ENCODE assay signal across 21 cellular contexts in the genomic region with DNA sequence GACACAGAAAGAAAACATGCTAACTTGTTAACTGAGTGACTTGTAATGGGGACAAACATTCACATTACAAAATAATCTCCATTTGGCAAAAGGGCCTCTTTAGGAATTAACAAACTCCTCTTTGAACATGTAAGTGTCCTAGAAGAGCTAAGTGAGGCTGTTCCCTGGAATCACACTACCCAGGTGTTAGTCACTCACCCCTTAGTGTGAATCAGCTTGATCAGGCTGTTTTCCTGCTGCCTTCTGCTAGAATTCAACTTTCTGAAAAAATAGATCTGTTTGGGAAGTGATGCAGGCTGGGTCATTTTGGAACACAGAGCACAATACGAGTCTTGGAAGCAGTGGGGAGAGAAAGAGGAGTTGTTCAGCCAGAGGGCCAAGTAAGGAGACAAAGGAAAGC. TPM values are rescaled to one million over a fixed set of nuclear protein-coding genes. Genes with fewer than 3 reads are reported as not detected.
DNase-seq lines count a peak whose midpoint lies in the region; ATAC-seq, FAIRE-seq and TF ChIP-seq lines count a peak whose summit lies in the region.
"Had no signal": no experiment of that assay in that cellular context is flagged by ENCODE, and none has a peak within 500 bp of the region (broad histone marks: within the 10 kb centered on the region; RNA-seq: fewer than 3 reads in every experiment).

No MANE protein-coding gene starts in this region.

- no peaks in the 10 kb centered on the region for H4K20me1 ChIP-seq in osteoblast (ENCODE audit: insufficient read depth, low read length)

- H3K4me3 ChIP-seq in AG10803 (ENCODE audit: low read length): no peak overlapping the region
- H3K4me3 ChIP-seq in epithelial cell of esophagus (ENCODE audit: low read length): no peak overlapping the region
- H3K4me3 ChIP-seq in osteoblast (ENCODE audit: insufficient read depth, low read length): no peak overlapping the region
- H3K4me3 ChIP-seq: colonic mucosa, HAP-1, heart left ventricle, MG63, neural progenitor cell had no signal

- ATAC-seq in HG02759 (IDR thresholded peaks at IDR 0.05; ENCODE audit: unreplicated experiment): no peak
- ATAC-seq: heart left ventricle had no signal

- no peaks in the 10 kb centered on the region for H3K9me3 ChIP-seq in osteoblast (ENCODE audit: low read depth, low read length)
- H3K9me3 ChIP-seq: colonic mucosa, HAP-1, heart left ventricle, MG63 had no signal

- H3K79me2 ChIP-seq in osteoblast (ENCODE audit: insufficient read depth, low read length): no peaks in the 10 kb centered on the region

- CTCF ChIA-PET in HEK293T (lab: Yijun Ruan, JAX): no interaction called here

- H3K27ac ChIP-seq in osteoblast (ENCODE audit: low read depth, low read length): no peak overlapping the region
- H3K27ac ChIP-seq: colonic mucosa, epithelial cell of prostate, heart left ventricle, neural progenitor cell had no signal

- H3K36me3 ChIP-seq in osteoblast (ENCODE audit: insufficient read depth, low read length): no peaks in the 10 kb centered on the region
- H3K36me3 ChIP-seq: colonic mucosa, HAP-1, heart left ventricle, MG63, neural progenitor cell had no signal

- H2AFZ ChIP-seq in osteoblast (ENCODE audit: low read length): peak overlapping the region; percentile 43
- H2AFZ ChIP-seq: neural progenitor cell had no signal

- peak; percentile 35 for DNase-seq in AG10803 (ENCODE audit: low read depth)
- DNase-seq in RCC 7860 (ENCODE audit: low spot score): peak; percentile 35
- peak; percentile 70 for DNase-seq in epithelial cell of esophagus (ENCODE audit: low read depth)
- DNase-seq in osteoblast (ENCODE audit: insufficient read length, low spot score, missing footprints): no peak
- DNase-seq in activated CD4-positive, alpha-beta T cell treated with anti-CD3 and anti-CD28 coated beads for 1 hour: no peak
- no peak for DNase-seq in NCI-H128 (lab: John Stamatoyannopoulos, UW; ENCODE audit: unreplicated experiment)
- no peak for DNase-seq in HEK293T (ENCODE audit: extremely low spot score)
- DNase-seq: activated effector memory CD4-positive, alpha-beta T cell treated with anti-CD3 and anti-CD28 coated beads, Interleukin-2, amount 50 U/mL, for 16 hours; amygdala; colonic mucosa; DND-41; heart left ventricle; MG63; NCI-H187 treated with DMSO at 0.1 percent for 48 hours; NCI-H446; SHP77 treated with DMSO at 0.1 percent for 48 hours had no signal

- POLR2A ChIA-PET in HEK293T (lab: Yijun Ruan, JAX): interaction anchor here (1.1 kb wide), 1 partner anchor 8 kb away, joined by 3 read pairs; no protein-coding TSS in a partner anchor

- no peak for FAIRE-seq in RCC 7860 (lab: Jason Lieb, UNC)
- FAIRE-seq: islet of Langerhans had no signal

- H3K4me1 ChIP-seq in osteoblast (ENCODE audit: insufficient read depth, low read length): peaks cover 7% of the 10 kb centered on the region
- H3K4me1 ChIP-seq: colonic mucosa, HAP-1, neural progenitor cell had no signal

- H3K27me3 ChIP-seq in osteoblast (ENCODE audit: insufficient read depth, low read length): no peaks in the 10 kb centered on the region
- H3K27me3 ChIP-seq: colonic mucosa, heart left ventricle, MG63 had no signal

- TF ChIP-seq CTCF in AG10803 (conservative IDR thresholded peaks at IDR 0.05; ENCODE audit: low read length): no peak
- TF ChIP-seq CTCF in epithelial cell of esophagus (IDR thresholded peaks at IDR 0.05; ENCODE audit: insufficient read depth, low read depth, low read length, missing control alignments): no peak
- no peak for TF ChIP-seq CTCF in osteoblast (IDR thresholded peaks at IDR 0.05; ENCODE audit: extremely low read depth, low read depth, low read length)

- H3K4me2 ChIP-seq in osteoblast (ENCODE audit: insufficient read depth, low read length): no peak overlapping the region
- H3K4me2 ChIP-seq: neural progenitor cell had no signal

TF ChIP-seq in HEK293T, 16 proteins besides CTCF, POLR2A, EP300 and RAD21:
- TF ChIP-seq HDGF (IDR thresholded peaks at IDR 0.05; ENCODE audit: borderline replicate concordance): no peak
- TF ChIP-seq BHLHE40 (IDR thresholded peaks at IDR 0.05; ENCODE audit: borderline replicate concordance): no peak
- no peak for TF ChIP-seq TARDBP (IDR thresholded peaks at IDR 0.05)
- TF ChIP-seq ARNT (IDR thresholded peaks at IDR 0.05): no peak
- TF ChIP-seq, protein P1, sequence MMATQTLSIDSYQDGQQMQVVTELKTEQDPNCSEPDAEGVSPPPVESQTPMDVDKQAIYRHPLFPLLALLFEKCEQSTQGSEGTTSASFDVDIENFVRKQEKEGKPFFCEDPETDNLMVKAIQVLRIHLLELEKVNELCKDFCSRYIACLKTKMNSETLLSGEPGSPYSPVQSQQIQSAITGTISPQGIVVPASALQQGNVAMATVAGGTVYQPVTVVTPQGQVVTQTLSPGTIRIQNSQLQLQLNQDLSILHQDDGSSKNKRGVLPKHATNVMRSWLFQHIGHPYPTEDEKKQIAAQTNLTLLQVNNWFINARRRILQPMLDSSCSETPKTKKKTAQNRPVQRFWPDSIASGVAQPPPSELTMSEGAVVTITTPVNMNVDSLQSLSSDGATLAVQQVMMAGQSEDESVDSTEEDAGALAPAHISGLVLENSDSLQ (IDR thresholded peaks at IDR 0.05): no peak

RNA-seq across cellular contexts. Expression of a gene that starts 40.0 kb away (rescaled TPM):
- total RNA-seq in osteoblast: 10.3 and 14.8 TPM in 2 replicates

Comparison
In these comparisons a context has a peak if more than half of its experiments do, and no peak if none do; other contexts are left out.
1. DNase-seq: peak in AG10803 (single experiment), RCC 7860 (single experiment) and epithelial cell of esophagus (single experiment); none in osteoblast (single experiment), activated CD4-positive, alpha-beta T cell treated with anti-CD3 and anti-CD28 coated beads for 1 hour (single experiment), NCI-H128 (single experiment) and HEK293T (single experiment).